In genomic region chr9:72038890-72039410, GRCh38 we compare ENCODE assay signal across 8 cellular contexts. TPM values are rescaled to one million over a fixed set of nuclear protein-coding genes. Genes with fewer than 3 reads are reported as not detected.
A peak's percentile ranks its signal among the peaks of the same experiment; 100 is the strongest.
DNase-seq lines count a peak whose midpoint lies in the region; ATAC-seq and TF ChIP-seq lines count a peak whose summit lies in the region.

No MANE protein-coding gene starts in this region.

- H3K36me3 ChIP-seq in Peyer's patch (no peaks in the 10 kb centered on the region), thoracic aorta (no peaks in the 10 kb centered on the region)

- no peaks in the 10 kb centered on the region for H3K36me3 Mint-ChIP-seq in activated T-helper 1 cell treated with anti-CD3 and anti-CD28 coated beads, Interleukin-12 subunit alpha, Interleukin-12 subunit beta, Interleukin-2, Interleukin-4 antibody, amounts not matched to agents 30 ng/mL and 10 ng/mL and 1 ng/mL, durations not matched to agents 14 hours and 24 hours and 36 hours (ENCODE audit: low read depth)

- H3K4me1 ChIP-seq in Peyer's patch (peaks cover 0 to 6% (median 0%) of the 10 kb centered on the region in 4 donors), thoracic aorta (ENCODE audit: control insufficient read depth in 1 of 2, low read depth in 2 of 2) (no peaks in the 10 kb centered on the region)

- H3K4me3 ChIP-seq in Peyer's patch (no peak overlapping the region), foreskin fibroblast (ENCODE audit: low read depth in 1 of 2, low read length in 2 of 2) (no peak overlapping the region), thoracic aorta (no peak overlapping the region)

- TF ChIP-seq CTCF in Peyer's patch (IDR thresholded peaks at IDR 0.05) (peak; percentile 88 to 97 (median 96)), foreskin fibroblast (IDR thresholded peaks at IDR 0.05; ENCODE audit: low read depth, low read length) (peak; percentile 93), thoracic aorta (IDR thresholded peaks at IDR 0.05) (peak; percentile 95)

- ATAC-seq in GM21367 (IDR thresholded peaks at IDR 0.05; ENCODE audit: unreplicated experiment) (peak; percentile 69), thoracic aorta (ENCODE audit: insufficient number of reproducible peaks, low FRiP score, low read depth) (no peak)

- H3K9me3 ChIP-seq in Peyer's patch, result no peaks in the 10 kb centered on the region
- no peaks in the 10 kb centered on the region for H3K9me3 ChIP-seq in thoracic aorta

- peaks cover 11% of the 10 kb centered on the region for H3K27me3 Mint-ChIP-seq in activated T-helper 1 cell treated with anti-CD3 and anti-CD28 coated beads, Interleukin-12 subunit alpha, Interleukin-12 subunit beta, Interleukin-2, Interleukin-4 antibody, amounts not matched to agents 30 ng/mL and 10 ng/mL and 1 ng/mL, durations not matched to agents 14 hours and 24 hours and 36 hours (ENCODE audit: insufficient read depth)

- H3K27ac ChIP-seq in Peyer's patch, result no peak overlapping the region
- H3K27ac ChIP-seq in thoracic aorta, result no peak overlapping the region

- intact Hi-C loops in activated T-helper 1 cell treated with anti-CD3 and anti-CD28 coated beads, Interleukin-12 subunit alpha, Interleukin-12 subunit beta, Interleukin-2, Interleukin-4 antibody, amounts not matched to agents 30 ng/mL and 10 ng/mL and 1 ng/mL, durations not matched to agents 14 hours and 24 hours and 36 hours (cut with micrococcal nuclease), result loop anchor here (1.0 to 10.0 kb wide), 4 partner anchors 233 to 983 kb away; no protein-coding TSS in a partner anchor

- H3K4me1 Mint-ChIP-seq in activated T-helper 1 cell treated with anti-CD3 and anti-CD28 coated beads, Interleukin-12 subunit alpha, Interleukin-12 subunit beta, Interleukin-2, Interleukin-4 antibody, amounts not matched to agents 30 ng/mL and 10 ng/mL and 1 ng/mL, durations not matched to agents 14 hours and 24 hours and 36 hours (ENCODE audit: low read depth), result peaks cover 6% of the 10 kb centered on the region

- H3K27ac Mint-ChIP-seq in activated T-helper 1 cell treated with anti-CD3 and anti-CD28 coated beads, Interleukin-12 subunit alpha, Interleukin-12 subunit beta, Interleukin-2, Interleukin-4 antibody, amounts not matched to agents 30 ng/mL and 10 ng/mL and 1 ng/mL, durations not matched to agents 14 hours and 24 hours and 36 hours, result no peak overlapping the region

- no peak overlapping the region for H3K4me3 Mint-ChIP-seq in activated T-helper 1 cell treated with anti-CD3 and anti-CD28 coated beads, Interleukin-12 subunit alpha, Interleukin-12 subunit beta, Interleukin-2, Interleukin-4 antibody, amounts not matched to agents 30 ng/mL and 10 ng/mL and 1 ng/mL, durations not matched to agents 14 hours and 24 hours and 36 hours

- H3K27me3 ChIP-seq in Peyer's patch (no peaks in the 10 kb centered on the region), thoracic aorta (replicated peaks; ENCODE audit: insufficient read depth) (no peaks in the 10 kb centered on the region)

- DNase-seq in DMS 273 (lab: John Stamatoyannopoulos, UW; ENCODE audit: unreplicated experiment), result peak; percentile 88
- DNase-seq in HUDEP-2 (lab: John Stamatoyannopoulos, UW; ENCODE audit: unreplicated experiment in 76 of 76), result peak in 58 of 76 experiments; percentile 1 to 76 (median 38)
- DNase-seq in Peyer's patch, result peak; percentile 54 to 88 (median 84)
- peak; percentile 36 for DNase-seq in activated T-helper 1 cell treated with anti-CD3 and anti-CD28 coated beads, Interleukin-12 subunit alpha, Interleukin-12 subunit beta, Interleukin-2, Interleukin-4 antibody, amounts not matched to agents 30 ng/mL and 10 ng/mL and 1 ng/mL, durations not matched to agents 14 hours and 24 hours and 36 hours (ENCODE audit: low spot score)
- DNase-seq in foreskin fibroblast, result peak; percentile 65 to 89
- DNase-seq in occipital lobe (lab: John Stamatoyannopoulos, UW), result peak; percentile 68
- no peak for DNase-seq in thoracic aorta (ENCODE audit: low spot score)

- no peaks in the 10 kb centered on the region for H3K9me3 Mint-ChIP-seq in activated T-helper 1 cell treated with anti-CD3 and anti-CD28 coated beads, Interleukin-12 subunit alpha, Interleukin-12 subunit beta, Interleukin-2, Interleukin-4 antibody, amounts not matched to agents 30 ng/mL and 10 ng/mL and 1 ng/mL, durations not matched to agents 14 hours and 24 hours and 36 hours

- TF ChIP-seq POLR2A in Peyer's patch (IDR thresholded peaks at IDR 0.05), result no peak

RNA-seq across cellular contexts. Expression of gene C9orf57, which starts 21.5 kb away (rescaled TPM):
- total RNA-seq in Peyer's patch, result not detected
- not detected in 2 replicates for total RNA-seq in activated T-helper 1 cell treated with anti-CD3 and anti-CD28 coated beads, Interleukin-12 subunit alpha, Interleukin-12 subunit beta, Interleukin-2, Interleukin-4 antibody, amounts not matched to agents 30 ng/mL and 10 ng/mL and 1 ng/mL, durations not matched to agents 14 hours and 24 hours and 36 hours
- total RNA-seq in occipital lobe, result not detected
- total RNA-seq in thoracic aorta, result not detected
